Comparison of ENCODE assay signal across 1 cellular context in genomic region chr10:83968052-83968451, GRCh38.
A peak's percentile ranks its signal among the peaks of the same experiment; 100 is the strongest.
TF ChIP-seq lines count a peak whose summit lies in the region.

No MANE protein-coding gene starts in this region.

TF ChIP-seq in K562, 482 proteins besides CTCF, POLR2A, EP300 and RAD21 (continued from another document):
- TF ChIP-seq, protein P1, sequence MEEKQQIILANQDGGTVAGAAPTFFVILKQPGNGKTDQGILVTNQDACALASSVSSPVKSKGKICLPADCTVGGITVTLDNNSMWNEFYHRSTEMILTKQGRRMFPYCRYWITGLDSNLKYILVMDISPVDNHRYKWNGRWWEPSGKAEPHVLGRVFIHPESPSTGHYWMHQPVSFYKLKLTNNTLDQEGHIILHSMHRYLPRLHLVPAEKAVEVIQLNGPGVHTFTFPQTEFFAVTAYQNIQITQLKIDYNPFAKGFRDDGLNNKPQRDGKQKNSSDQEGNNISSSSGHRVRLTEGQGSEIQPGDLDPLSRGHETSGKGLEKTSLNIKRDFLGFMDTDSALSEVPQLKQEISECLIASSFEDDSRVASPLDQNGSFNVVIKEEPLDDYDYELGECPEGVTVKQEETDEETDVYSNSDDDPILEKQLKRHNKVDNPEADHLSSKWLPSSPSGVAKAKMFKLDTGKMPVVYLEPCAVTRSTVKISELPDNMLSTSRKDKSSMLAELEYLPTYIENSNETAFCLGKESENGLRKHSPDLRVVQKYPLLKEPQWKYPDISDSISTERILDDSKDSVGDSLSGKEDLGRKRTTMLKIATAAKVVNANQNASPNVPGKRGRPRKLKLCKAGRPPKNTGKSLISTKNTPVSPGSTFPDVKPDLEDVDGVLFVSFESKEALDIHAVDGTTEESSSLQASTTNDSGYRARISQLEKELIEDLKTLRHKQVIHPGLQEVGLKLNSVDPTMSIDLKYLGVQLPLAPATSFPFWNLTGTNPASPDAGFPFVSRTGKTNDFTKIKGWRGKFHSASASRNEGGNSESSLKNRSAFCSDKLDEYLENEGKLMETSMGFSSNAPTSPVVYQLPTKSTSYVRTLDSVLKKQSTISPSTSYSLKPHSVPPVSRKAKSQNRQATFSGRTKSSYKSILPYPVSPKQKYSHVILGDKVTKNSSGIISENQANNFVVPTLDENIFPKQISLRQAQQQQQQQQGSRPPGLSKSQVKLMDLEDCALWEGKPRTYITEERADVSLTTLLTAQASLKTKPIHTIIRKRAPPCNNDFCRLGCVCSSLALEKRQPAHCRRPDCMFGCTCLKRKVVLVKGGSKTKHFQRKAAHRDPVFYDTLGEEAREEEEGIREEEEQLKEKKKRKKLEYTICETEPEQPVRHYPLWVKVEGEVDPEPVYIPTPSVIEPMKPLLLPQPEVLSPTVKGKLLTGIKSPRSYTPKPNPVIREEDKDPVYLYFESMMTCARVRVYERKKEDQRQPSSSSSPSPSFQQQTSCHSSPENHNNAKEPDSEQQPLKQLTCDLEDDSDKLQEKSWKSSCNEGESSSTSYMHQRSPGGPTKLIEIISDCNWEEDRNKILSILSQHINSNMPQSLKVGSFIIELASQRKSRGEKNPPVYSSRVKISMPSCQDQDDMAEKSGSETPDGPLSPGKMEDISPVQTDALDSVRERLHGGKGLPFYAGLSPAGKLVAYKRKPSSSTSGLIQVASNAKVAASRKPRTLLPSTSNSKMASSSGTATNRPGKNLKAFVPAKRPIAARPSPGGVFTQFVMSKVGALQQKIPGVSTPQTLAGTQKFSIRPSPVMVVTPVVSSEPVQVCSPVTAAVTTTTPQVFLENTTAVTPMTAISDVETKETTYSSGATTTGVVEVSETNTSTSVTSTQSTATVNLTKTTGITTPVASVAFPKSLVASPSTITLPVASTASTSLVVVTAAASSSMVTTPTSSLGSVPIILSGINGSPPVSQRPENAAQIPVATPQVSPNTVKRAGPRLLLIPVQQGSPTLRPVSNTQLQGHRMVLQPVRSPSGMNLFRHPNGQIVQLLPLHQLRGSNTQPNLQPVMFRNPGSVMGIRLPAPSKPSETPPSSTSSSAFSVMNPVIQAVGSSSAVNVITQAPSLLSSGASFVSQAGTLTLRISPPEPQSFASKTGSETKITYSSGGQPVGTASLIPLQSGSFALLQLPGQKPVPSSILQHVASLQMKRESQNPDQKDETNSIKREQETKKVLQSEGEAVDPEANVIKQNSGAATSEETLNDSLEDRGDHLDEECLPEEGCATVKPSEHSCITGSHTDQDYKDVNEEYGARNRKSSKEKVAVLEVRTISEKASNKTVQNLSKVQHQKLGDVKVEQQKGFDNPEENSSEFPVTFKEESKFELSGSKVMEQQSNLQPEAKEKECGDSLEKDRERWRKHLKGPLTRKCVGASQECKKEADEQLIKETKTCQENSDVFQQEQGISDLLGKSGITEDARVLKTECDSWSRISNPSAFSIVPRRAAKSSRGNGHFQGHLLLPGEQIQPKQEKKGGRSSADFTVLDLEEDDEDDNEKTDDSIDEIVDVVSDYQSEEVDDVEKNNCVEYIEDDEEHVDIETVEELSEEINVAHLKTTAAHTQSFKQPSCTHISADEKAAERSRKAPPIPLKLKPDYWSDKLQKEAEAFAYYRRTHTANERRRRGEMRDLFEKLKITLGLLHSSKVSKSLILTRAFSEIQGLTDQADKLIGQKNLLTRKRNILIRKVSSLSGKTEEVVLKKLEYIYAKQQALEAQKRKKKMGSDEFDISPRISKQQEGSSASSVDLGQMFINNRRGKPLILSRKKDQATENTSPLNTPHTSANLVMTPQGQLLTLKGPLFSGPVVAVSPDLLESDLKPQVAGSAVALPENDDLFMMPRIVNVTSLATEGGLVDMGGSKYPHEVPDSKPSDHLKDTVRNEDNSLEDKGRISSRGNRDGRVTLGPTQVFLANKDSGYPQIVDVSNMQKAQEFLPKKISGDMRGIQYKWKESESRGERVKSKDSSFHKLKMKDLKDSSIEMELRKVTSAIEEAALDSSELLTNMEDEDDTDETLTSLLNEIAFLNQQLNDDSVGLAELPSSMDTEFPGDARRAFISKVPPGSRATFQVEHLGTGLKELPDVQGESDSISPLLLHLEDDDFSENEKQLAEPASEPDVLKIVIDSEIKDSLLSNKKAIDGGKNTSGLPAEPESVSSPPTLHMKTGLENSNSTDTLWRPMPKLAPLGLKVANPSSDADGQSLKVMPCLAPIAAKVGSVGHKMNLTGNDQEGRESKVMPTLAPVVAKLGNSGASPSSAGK (IDR thresholded peaks at IDR 0.05), result no peak
- TF ChIP-seq ATF1 (CRISPR knock-in tag; IDR thresholded peaks at IDR 0.05), result no peak
- 0 out of 2 replicates have a peak, but pooled peaks have one; percentile 33 for TF ChIP-seq ATF1 (tag; IDR thresholded peaks at IDR 0.05)
- no peak for TF ChIP-seq ZBTB8A (IDR thresholded peaks at IDR 0.05; ENCODE audit: partially characterized antibody)
- no peak for TF ChIP-seq SP1 (CRISPR knock-in tag; IDR thresholded peaks at IDR 0.05)
- TF ChIP-seq CHD4 (IDR thresholded peaks at IDR 0.05; ENCODE audit: insufficient read depth, insufficient replicate concordance, low read depth, low read length, poor library complexity, severe bottlenecking), result no peak
